Comparison of ENCODE assay signal across 2 cellular contexts in genomic region chr15:89523101-89523500, GRCh38.
TF ChIP-seq lines count a peak whose summit lies in the region.

No MANE protein-coding gene starts in this region.

TF ChIP-seq in A549, 52 proteins besides CTCF, POLR2A, EP300 and RAD21:
- TF ChIP-seq, protein P1, sequence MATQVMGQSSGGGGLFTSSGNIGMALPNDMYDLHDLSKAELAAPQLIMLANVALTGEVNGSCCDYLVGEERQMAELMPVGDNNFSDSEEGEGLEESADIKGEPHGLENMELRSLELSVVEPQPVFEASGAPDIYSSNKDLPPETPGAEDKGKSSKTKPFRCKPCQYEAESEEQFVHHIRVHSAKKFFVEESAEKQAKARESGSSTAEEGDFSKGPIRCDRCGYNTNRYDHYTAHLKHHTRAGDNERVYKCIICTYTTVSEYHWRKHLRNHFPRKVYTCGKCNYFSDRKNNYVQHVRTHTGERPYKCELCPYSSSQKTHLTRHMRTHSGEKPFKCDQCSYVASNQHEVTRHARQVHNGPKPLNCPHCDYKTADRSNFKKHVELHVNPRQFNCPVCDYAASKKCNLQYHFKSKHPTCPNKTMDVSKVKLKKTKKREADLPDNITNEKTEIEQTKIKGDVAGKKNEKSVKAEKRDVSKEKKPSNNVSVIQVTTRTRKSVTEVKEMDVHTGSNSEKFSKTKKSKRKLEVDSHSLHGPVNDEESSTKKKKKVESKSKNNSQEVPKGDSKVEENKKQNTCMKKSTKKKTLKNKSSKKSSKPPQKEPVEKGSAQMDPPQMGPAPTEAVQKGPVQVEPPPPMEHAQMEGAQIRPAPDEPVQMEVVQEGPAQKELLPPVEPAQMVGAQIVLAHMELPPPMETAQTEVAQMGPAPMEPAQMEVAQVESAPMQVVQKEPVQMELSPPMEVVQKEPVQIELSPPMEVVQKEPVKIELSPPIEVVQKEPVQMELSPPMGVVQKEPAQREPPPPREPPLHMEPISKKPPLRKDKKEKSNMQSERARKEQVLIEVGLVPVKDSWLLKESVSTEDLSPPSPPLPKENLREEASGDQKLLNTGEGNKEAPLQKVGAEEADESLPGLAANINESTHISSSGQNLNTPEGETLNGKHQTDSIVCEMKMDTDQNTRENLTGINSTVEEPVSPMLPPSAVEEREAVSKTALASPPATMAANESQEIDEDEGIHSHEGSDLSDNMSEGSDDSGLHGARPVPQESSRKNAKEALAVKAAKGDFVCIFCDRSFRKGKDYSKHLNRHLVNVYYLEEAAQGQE (IDR thresholded peaks at IDR 0.05), result no peak
- TF ChIP-seq MAZ (IDR thresholded peaks at IDR 0.05; ENCODE audit: borderline replicate concordance, low read depth, low read length) (no peak), RARB (CRISPR knock-in tag; IDR thresholded peaks at IDR 0.05) (no peak), TP53 (CRISPR knock-in tag; IDR thresholded peaks at IDR 0.05) (no peak), HMGXB4 (CRISPR knock-in tag; IDR thresholded peaks at IDR 0.05; ENCODE audit: borderline replicate concordance) (no peak), ESRRA (IDR thresholded peaks at IDR 0.05; ENCODE audit: borderline replicate concordance, low read length) (no peak), CHD4 (IDR thresholded peaks at IDR 0.05; ENCODE audit: borderline replicate concordance) (no peak), KDM1A (IDR thresholded peaks at IDR 0.05; ENCODE audit: low read depth) (no peak), ZFP36 (IDR thresholded peaks at IDR 0.05; ENCODE audit: borderline replicate concordance, partially characterized antibody) (no peak)
- TF ChIP-seq, protein P2, sequence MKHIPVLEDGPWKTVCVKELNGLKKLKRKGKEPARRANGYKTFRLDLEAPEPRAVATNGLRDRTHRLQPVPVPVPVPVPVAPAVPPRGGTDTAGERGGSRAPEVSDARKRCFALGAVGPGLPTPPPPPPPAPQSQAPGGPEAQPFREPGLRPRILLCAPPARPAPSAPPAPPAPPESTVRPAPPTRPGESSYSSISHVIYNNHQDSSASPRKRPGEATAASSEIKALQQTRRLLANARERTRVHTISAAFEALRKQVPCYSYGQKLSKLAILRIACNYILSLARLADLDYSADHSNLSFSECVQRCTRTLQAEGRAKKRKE (CRISPR knock-in tag; IDR thresholded peaks at IDR 0.05; ENCODE audit: low read depth), result no peak

TF ChIP-seq in GM12878, 131 proteins besides CTCF, POLR2A, EP300 and RAD21:
- TF ChIP-seq ZZZ3 (IDR thresholded peaks at IDR 0.05; ENCODE audit: control insufficient read depth, insufficient read length, low read depth) (no peak), SMC3 (IDR thresholded peaks at IDR 0.05; ENCODE audit: borderline replicate concordance, low read length) (no peak), PAX5 (IDR thresholded peaks at IDR 0.05; ENCODE audit: borderline replicate concordance, low read depth, low read length) (no peak), CBX3 (IDR thresholded peaks at IDR 0.05; ENCODE audit: borderline replicate concordance, low read depth) (no peak), TBL1XR1 (IDR thresholded peaks at IDR 0.05; ENCODE audit: low read depth, low read length) (no peak)
- TF ChIP-seq, protein P3, sequence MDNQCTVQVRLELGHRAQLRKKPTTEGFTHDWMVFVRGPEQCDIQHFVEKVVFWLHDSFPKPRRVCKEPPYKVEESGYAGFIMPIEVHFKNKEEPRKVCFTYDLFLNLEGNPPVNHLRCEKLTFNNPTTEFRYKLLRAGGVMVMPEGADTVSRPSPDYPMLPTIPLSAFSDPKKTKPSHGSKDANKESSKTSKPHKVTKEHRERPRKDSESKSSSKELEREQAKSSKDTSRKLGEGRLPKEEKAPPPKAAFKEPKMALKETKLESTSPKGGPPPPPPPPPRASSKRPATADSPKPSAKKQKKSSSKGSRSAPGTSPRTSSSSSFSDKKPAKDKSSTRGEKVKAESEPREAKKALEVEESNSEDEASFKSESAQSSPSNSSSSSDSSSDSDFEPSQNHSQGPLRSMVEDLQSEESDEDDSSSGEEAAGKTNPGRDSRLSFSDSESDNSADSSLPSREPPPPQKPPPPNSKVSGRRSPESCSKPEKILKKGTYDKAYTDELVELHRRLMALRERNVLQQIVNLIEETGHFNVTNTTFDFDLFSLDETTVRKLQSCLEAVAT (IDR thresholded peaks at IDR 0.05), result no peak
